Comparison of ENCODE assay signal across 8 cellular contexts in genomic region chr19:4052114-4052992, GRCh38. TPM values are rescaled to one million over a fixed set of nuclear protein-coding genes. Genes with fewer than 3 reads are reported as not detected.
DNase-seq lines count a peak whose midpoint lies in the region; ATAC-seq, FAIRE-seq and TF ChIP-seq lines count a peak whose summit lies in the region.

No MANE protein-coding gene starts in this region.

- H3K27ac Mint-ChIP-seq in astrocyte (ENCODE audit: unreplicated experiment): peak overlapping the region; percentile 47

- H3K27me3 ChIP-seq in astrocyte (ENCODE audit: insufficient read depth, low read length): no peaks in the 10 kb centered on the region

- no peak overlapping the region for H3K4me3 ChIP-seq in astrocyte (ENCODE audit: insufficient read depth, low read depth, low read length)

- H3K27ac ChIP-seq in astrocyte (ENCODE audit: low read depth, low read length): peak overlapping the region; percentile 72
- H3K27ac ChIP-seq in substantia nigra (ENCODE audit: low read depth, low read length, poor library complexity, severe bottlenecking): peak overlapping the region; percentile 87

- H2AFZ ChIP-seq in astrocyte (ENCODE audit: low read depth, low read length): no peak overlapping the region

- FAIRE-seq in astrocyte (lab: Jason Lieb, UNC): no peak

- H3K79me2 ChIP-seq in astrocyte (ENCODE audit: insufficient read depth, low read length): peaks cover 90% of the 10 kb centered on the region

- peaks cover 17% of the 10 kb centered on the region for H3K36me3 ChIP-seq in astrocyte (ENCODE audit: insufficient read depth, low read length)

- peaks cover 85% of the 10 kb centered on the region for H4K20me1 ChIP-seq in astrocyte (ENCODE audit: insufficient read depth, low read length)

- H3K9me3 ChIP-seq in astrocyte (ENCODE audit: insufficient read depth, low read depth, low read length): no peaks in the 10 kb centered on the region

- H3K4me1 Mint-ChIP-seq in astrocyte (ENCODE audit: low read depth, unreplicated experiment): peaks cover 23% of the 10 kb centered on the region

- H3K36me3 Mint-ChIP-seq in astrocyte (ENCODE audit: low read depth, unreplicated experiment): peaks cover 29% of the 10 kb centered on the region

- no peaks in the 10 kb centered on the region for H3K27me3 Mint-ChIP-seq in astrocyte (ENCODE audit: low read depth, unreplicated experiment)

- H3K4me2 ChIP-seq in astrocyte (ENCODE audit: low read length): peak overlapping the region; percentile 67

- no peaks in the 10 kb centered on the region for H3K9me3 Mint-ChIP-seq in astrocyte (ENCODE audit: unreplicated experiment)

- intact Hi-C loops in left colon (cut with DNase I, micrococcal nuclease): no loop called here

- H3K4me1 ChIP-seq in astrocyte (ENCODE audit: insufficient read depth, low read length): peaks cover 20% of the 10 kb centered on the region

- peak overlapping the region; percentile 58 for H3K4me3 Mint-ChIP-seq in astrocyte (ENCODE audit: unreplicated experiment)

- ATAC-seq in left colon (peak; percentile 68), HG03442 (IDR thresholded peaks at IDR 0.05; ENCODE audit: unreplicated experiment) (no peak), HG02870 (IDR thresholded peaks at IDR 0.05; ENCODE audit: unreplicated experiment) (no peak)

- DNase-seq in HuH-7.5 (ENCODE audit: low spot score) (peak; percentile 92), astrocyte (ENCODE audit: low read depth) (peak; percentile 48), left colon (peak; percentile 92 to 95), substantia nigra (lab: John Stamatoyannopoulos, UW) (peak in 26 of 49 donors; percentile 22 to 83 (median 52)), inferior parietal cortex (ENCODE audit: extremely low spot score) (no peak), COR-L47 (lab: John Stamatoyannopoulos, UW) (no peak)

- peak overlapping the region; percentile 69 for H3K9ac ChIP-seq in astrocyte (ENCODE audit: low read length)

- TF ChIP-seq CTCF in astrocyte (IDR thresholded peaks at IDR 0.05; ENCODE audit: insufficient read depth, low read depth, low read length): no peak

RNA-seq across cellular contexts. Expression of gene ZBTB7A, which starts 14.3 kb away (rescaled TPM):
- total RNA-seq in astrocyte (24.3 and 26.9 TPM in 2 replicates), left colon (100 to 1,000 TPM; 110 to 124 TPM)

RNA-seq across cellular contexts. Expression of gene PIAS4, which starts 44.8 kb away (rescaled TPM):
- total RNA-seq in astrocyte (26.0 and 26.4 TPM in 2 replicates), left colon (10 to 100 TPM; 25.1 to 27.7 TPM)

Comparison
In these comparisons a context has a peak if more than half of its experiments do, and no peak if none do; other contexts are left out.
1. DNase-seq: peak in HuH-7.5 (single experiment), astrocyte (single experiment), left colon (2 of 2) and substantia nigra (26 of 49); none in inferior parietal cortex (single experiment) and COR-L47 (single experiment).